In genomic region chr4:96108146-96108545, GRCh38 we compare ENCODE assay signal across 21 cellular contexts.
"Had no signal": no experiment of that assay in that cellular context is flagged by ENCODE, and none has a peak within 500 bp of the region (broad histone marks: within the 10 kb centered on the region; RNA-seq: fewer than 3 reads in every experiment).

No MANE protein-coding gene starts in this region.

- H3K27ac ChIP-seq: SJSA1, SK-N-MC had no signal

- DNase-seq: KBM-7, MV-4-11, NCI-H1048, NCI-H1105, NCI-H1417, NCI-H1436 treated with DMSO at 0.1 percent for 48 hours, NCI-H1694 treated with DMSO at 0.1 percent for 48 hours, NCI-H1930, NCI-H2081, NCI-H2107, NCI-H2227 treated with DMSO at 0.1 percent for 48 hours, NCI-H446, NCI-H510A, NCI-H524 treated with DMSO at 0.1 percent for 48 hours, NCI-H69, NCI-H774, Right ventricle myocardium superior, RPMI8226, SIG-M5 had no signal

- H3K4me1 ChIP-seq: SJSA1 had no signal

- H3K9me3 ChIP-seq: SJSA1 had no signal

- H3K27me3 ChIP-seq: SJSA1 had no signal

- H3K4me3 ChIP-seq: SJSA1, SK-N-MC had no signal

- H3K36me3 ChIP-seq: SJSA1 had no signal
